Comparison of ENCODE assay signal across 3 cellular contexts in the genomic region with DNA sequence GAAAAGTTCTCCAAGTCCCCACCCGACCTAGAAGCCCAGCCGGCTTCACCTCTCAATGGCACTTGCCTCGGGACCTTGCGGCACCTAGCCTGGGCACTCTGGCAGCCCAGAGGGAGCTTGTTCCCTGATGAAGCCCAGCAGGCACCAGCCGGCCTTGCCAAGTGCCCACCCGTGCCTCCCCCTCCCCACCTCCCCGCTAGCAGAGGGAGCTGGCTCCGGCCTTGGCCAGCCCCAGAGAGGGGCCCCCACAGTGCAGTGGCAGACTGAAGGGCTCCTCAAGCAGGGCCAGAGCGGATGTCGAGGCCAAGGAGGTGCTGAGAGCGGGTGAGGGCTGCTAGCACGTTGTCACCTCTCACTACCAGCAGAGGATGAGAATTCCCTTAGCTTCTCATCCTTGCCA.
TF ChIP-seq lines count a peak whose summit lies in the region.

No MANE protein-coding gene starts in this region.

TF ChIP-seq in GM23338, 12 proteins besides CTCF, POLR2A, EP300 and RAD21 (continues in another document):
- no peak for TF ChIP-seq ZNF462 (CRISPR knock-in tag; IDR thresholded peaks at IDR 0.05)
- TF ChIP-seq ZNF331 (CRISPR knock-in tag; IDR thresholded peaks at IDR 0.05; ENCODE audit: low read depth): no peak
- TF ChIP-seq JUNB (IDR thresholded peaks at IDR 0.05; ENCODE audit: unreplicated experiment): no peak

TF ChIP-seq in WTC11, 78 proteins besides CTCF, POLR2A, EP300 and RAD21 (continues in another document):
- TF ChIP-seq TCF7 (CRISPR knock-in tag; IDR thresholded peaks at IDR 0.05; ENCODE audit: low read depth) (no peak), ZNF138 (CRISPR knock-in tag; conservative IDR thresholded peaks at IDR 0.05) (no peak), EMX1 (CRISPR knock-in tag; IDR thresholded peaks at IDR 0.05) (no peak), ERG (CRISPR knock-in tag; IDR thresholded peaks at IDR 0.05) (no peak), GRHL2 (CRISPR knock-in tag; IDR thresholded peaks at IDR 0.05; ENCODE audit: insufficient replicate concordance, severe bottlenecking) (no peak), IRF1 (CRISPR knock-in tag; IDR thresholded peaks at IDR 0.05) (no peak), TEAD4 (CRISPR knock-in tag; IDR thresholded peaks at IDR 0.05) (no peak), NFATC4 (CRISPR knock-in tag; IDR thresholded peaks at IDR 0.05) (no peak), SMAD4 (CRISPR knock-in tag; IDR thresholded peaks at IDR 0.05) (no peak), ZNF512 (CRISPR knock-in tag; IDR thresholded peaks at IDR 0.05; ENCODE audit: borderline replicate concordance) (no peak), ATF3 (CRISPR knock-in tag; conservative IDR thresholded peaks at IDR 0.05) (no peak)
- TF ChIP-seq, protein P1, sequence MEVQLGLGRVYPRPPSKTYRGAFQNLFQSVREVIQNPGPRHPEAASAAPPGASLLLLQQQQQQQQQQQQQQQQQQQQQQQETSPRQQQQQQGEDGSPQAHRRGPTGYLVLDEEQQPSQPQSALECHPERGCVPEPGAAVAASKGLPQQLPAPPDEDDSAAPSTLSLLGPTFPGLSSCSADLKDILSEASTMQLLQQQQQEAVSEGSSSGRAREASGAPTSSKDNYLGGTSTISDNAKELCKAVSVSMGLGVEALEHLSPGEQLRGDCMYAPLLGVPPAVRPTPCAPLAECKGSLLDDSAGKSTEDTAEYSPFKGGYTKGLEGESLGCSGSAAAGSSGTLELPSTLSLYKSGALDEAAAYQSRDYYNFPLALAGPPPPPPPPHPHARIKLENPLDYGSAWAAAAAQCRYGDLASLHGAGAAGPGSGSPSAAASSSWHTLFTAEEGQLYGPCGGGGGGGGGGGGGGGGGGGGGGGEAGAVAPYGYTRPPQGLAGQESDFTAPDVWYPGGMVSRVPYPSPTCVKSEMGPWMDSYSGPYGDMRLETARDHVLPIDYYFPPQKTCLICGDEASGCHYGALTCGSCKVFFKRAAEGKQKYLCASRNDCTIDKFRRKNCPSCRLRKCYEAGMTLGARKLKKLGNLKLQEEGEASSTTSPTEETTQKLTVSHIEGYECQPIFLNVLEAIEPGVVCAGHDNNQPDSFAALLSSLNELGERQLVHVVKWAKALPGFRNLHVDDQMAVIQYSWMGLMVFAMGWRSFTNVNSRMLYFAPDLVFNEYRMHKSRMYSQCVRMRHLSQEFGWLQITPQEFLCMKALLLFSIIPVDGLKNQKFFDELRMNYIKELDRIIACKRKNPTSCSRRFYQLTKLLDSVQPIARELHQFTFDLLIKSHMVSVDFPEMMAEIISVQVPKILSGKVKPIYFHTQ (CRISPR knock-in tag; IDR thresholded peaks at IDR 0.05): no peak
- TF ChIP-seq, protein P2, sequence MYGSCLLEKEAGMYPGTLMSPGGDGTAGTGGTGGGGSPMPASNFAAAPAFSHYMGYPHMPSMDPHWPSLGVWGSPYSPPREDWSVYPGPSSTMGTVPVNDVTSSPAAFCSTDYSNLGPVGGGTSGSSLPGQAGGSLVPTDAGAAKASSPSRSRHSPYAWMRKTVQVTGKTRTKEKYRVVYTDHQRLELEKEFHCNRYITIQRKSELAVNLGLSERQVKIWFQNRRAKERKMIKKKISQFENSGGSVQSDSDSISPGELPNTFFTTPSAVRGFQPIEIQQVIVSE (CRISPR knock-in tag; IDR thresholded peaks at IDR 0.05; ENCODE audit: borderline replicate concordance): no peak
- TF ChIP-seq, protein P3, sequence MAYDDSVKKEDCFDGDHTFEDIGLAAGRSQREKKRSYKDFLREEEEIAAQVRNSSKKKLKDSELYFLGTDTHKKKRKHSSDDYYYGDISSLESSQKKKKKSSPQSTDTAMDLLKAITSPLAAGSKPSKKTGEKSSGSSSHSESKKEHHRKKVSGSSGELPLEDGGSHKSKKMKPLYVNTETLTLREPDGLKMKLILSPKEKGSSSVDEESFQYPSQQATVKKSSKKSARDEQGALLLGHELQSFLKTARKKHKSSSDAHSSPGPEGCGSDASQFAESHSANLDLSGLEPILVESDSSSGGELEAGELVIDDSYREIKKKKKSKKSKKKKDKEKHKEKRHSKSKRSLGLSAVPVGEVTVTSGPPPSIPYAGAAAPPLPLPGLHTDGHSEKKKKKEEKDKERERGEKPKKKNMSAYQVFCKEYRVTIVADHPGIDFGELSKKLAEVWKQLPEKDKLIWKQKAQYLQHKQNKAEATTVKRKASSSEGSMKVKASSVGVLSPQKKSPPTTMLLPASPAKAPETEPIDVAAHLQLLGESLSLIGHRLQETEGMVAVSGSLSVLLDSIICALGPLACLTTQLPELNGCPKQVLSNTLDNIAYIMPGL (CRISPR knock-in tag; IDR thresholded peaks at IDR 0.05): no peak
- TF ChIP-seq, protein P4, sequence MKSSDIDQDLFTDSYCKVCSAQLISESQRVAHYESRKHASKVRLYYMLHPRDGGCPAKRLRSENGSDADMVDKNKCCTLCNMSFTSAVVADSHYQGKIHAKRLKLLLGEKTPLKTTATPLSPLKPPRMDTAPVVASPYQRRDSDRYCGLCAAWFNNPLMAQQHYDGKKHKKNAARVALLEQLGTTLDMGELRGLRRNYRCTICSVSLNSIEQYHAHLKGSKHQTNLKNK (CRISPR knock-in tag; IDR thresholded peaks at IDR 0.05): no peak

TF ChIP-seq in H1, 55 proteins besides CTCF, POLR2A, EP300 and RAD21:
- TF ChIP-seq RFX5 (IDR thresholded peaks at IDR 0.05; ENCODE audit: borderline replicate concordance, low read depth, low read length): no peak
- no peak for TF ChIP-seq CREB1 (IDR thresholded peaks at IDR 0.05)
- no peak for TF ChIP-seq MAX (IDR thresholded peaks at IDR 0.05)
- no peak for TF ChIP-seq SUZ12 (IDR thresholded peaks at IDR 0.05; ENCODE audit: low read length)
- TF ChIP-seq SIN3A (conservative IDR thresholded peaks at IDR 0.05 in 1 of 2, IDR thresholded peaks at IDR 0.05 in 1 of 2; ENCODE audit: low read depth in 1 of 2, low read length in 2 of 2): no peak
- no peak for TF ChIP-seq NANOG (IDR thresholded peaks at IDR 0.05; ENCODE audit: insufficient read depth, low read depth, low read length, poor library complexity, severe bottlenecking)
- no peak for TF ChIP-seq YY1 (IDR thresholded peaks at IDR 0.05; ENCODE audit: low read depth, low read length)
- TF ChIP-seq EGR1 (IDR thresholded peaks at IDR 0.05; ENCODE audit: borderline replicate concordance, low read depth, low read length): no peak
- TF ChIP-seq HDAC6 (IDR thresholded peaks at IDR 0.05; ENCODE audit: low read depth, low read length): no peak
- TF ChIP-seq KDM4A (IDR thresholded peaks at IDR 0.05; ENCODE audit: low read depth, low read length, severe bottlenecking): no peak
- TF ChIP-seq SP1 (IDR thresholded peaks at IDR 0.05; ENCODE audit: low read depth, low read length): no peak
- TF ChIP-seq ATF2 (IDR thresholded peaks at IDR 0.05; ENCODE audit: low read length): no peak
- no peak for TF ChIP-seq RBBP5 (IDR thresholded peaks at IDR 0.05; ENCODE audit: borderline replicate concordance, low read depth, low read length)
- no peak for TF ChIP-seq ASH2L (IDR thresholded peaks at IDR 0.05; ENCODE audit: low read length)
- TF ChIP-seq ATF3 (IDR thresholded peaks at IDR 0.05; ENCODE audit: insufficient read depth, low read depth, low read length): no peak
- no peak for TF ChIP-seq EZH2 (IDR thresholded peaks at IDR 0.05; ENCODE audit: low read depth, low read length, severe bottlenecking)
- no peak for TF ChIP-seq TBP (IDR thresholded peaks at IDR 0.05; ENCODE audit: low read depth, low read length)
- no peak for TF ChIP-seq CTBP2 (IDR thresholded peaks at IDR 0.05; ENCODE audit: borderline replicate concordance, insufficient read depth, insufficient read length, low read length)
- TF ChIP-seq KDM1A (IDR thresholded peaks at IDR 0.05; ENCODE audit: borderline replicate concordance, low read length): no peak
- TF ChIP-seq SIRT6 (IDR thresholded peaks at IDR 0.05; ENCODE audit: low read length): no peak
TF ChIP-seq in H1: peak in this region for 0.
